1 cellular context compared by ENCODE assay signal in the genomic region with DNA sequence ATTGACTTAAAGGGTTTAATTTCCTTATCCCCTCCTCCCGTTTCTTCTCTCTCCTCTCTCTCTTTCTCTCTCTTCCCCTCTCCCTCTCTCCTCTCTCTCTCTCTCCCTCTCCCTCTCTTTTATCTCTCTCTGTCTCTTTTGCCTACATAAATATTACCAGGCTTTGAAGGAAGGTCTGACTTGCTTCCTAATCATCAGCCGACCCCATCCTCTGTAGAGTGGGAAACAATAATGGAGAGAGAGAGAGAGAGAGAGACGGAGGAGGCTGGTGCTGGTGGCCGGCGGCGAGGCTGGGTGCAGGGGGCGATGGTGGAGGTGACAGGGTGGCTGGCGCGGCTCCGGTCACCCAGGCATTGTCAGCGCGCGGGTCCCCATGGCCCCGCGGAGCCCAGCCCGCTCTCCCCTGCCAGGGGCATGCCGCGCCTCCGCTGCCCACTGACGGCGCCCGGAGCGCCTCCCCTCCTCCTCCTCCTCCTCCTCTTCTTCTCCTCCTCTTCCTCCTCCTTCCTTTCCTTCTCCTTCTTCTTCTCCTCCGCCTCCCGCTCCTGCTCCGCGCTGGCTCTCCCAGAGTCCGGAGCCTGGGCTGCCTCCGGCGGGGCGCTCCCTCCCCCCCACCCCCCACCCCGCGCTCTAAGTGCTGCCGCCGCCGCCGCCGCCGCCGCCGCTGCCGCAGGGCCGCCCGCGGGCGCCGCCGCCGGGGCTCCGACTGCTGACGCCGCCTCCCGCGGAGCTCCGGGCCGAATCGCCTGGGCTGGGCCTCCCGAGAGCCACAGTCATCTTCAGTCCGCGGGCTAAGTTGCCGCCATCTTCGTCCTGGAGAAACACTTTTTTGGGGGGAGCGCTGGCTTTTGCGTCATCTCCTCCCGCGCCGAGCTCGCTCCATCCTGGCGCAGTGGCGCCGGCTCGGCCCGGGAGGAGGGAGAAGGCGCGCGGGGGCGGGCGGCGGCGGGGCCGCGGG.
TF ChIP-seq lines count a peak whose summit lies in the region.

No MANE protein-coding gene starts in this region.

TF ChIP-seq in HEK293, 187 proteins besides CTCF, POLR2A, EP300 and RAD21 (continued from another document):
- 0 out of 2 replicates have a peak, but pooled peaks have one; percentile 32 for TF ChIP-seq ZNF398 (tag by site-specific recombination; IDR thresholded peaks at IDR 0.05)
- TF ChIP-seq SETDB1 (IDR thresholded peaks at IDR 0.05; ENCODE audit: insufficient read length, low read length) = no peak
- TF ChIP-seq ZNF426 (tag by site-specific recombination; IDR thresholded peaks at IDR 0.05) = no peak
- TF ChIP-seq ZNF335 (tag by site-specific recombination; conservative IDR thresholded peaks at IDR 0.05) = peak; percentile 51
- TF ChIP-seq ZNF175 (tag by site-specific recombination; IDR thresholded peaks at IDR 0.05) = no peak
- TF ChIP-seq ZNF184 (tag by site-specific recombination; IDR thresholded peaks at IDR 0.05) = no peak
- no peak for TF ChIP-seq ZNF560 (tag by site-specific recombination; IDR thresholded peaks at IDR 0.05; ENCODE audit: borderline replicate concordance)
- TF ChIP-seq ZNF501 (tag by site-specific recombination; IDR thresholded peaks at IDR 0.05) = no peak
- TF ChIP-seq, protein P1, sequence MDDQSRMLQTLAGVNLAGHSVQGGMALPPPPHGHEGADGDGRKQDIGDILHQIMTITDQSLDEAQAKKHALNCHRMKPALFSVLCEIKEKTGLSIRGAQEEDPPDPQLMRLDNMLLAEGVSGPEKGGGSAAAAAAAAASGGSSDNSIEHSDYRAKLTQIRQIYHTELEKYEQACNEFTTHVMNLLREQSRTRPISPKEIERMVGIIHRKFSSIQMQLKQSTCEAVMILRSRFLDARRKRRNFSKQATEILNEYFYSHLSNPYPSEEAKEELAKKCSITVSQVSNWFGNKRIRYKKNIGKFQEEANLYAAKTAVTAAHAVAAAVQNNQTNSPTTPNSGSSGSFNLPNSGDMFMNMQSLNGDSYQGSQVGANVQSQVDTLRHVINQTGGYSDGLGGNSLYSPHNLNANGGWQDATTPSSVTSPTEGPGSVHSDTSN (CRISPR knock-in tag; IDR thresholded peaks at IDR 0.05) = no peak
- TF ChIP-seq ZNF366 (tag by site-specific recombination; conservative IDR thresholded peaks at IDR 0.05) = peak; percentile 61
- TF ChIP-seq ZNF266 (tag by site-specific recombination; IDR thresholded peaks at IDR 0.05; ENCODE audit: low read depth) = no peak
- no peak for TF ChIP-seq ZNF548 (tag by site-specific recombination; IDR thresholded peaks at IDR 0.05)
- TF ChIP-seq ZNF513 (tag by site-specific recombination; IDR thresholded peaks at IDR 0.05) = peak; percentile 52; the same call in 1 of the 2 replicates
- TF ChIP-seq, protein P2, sequence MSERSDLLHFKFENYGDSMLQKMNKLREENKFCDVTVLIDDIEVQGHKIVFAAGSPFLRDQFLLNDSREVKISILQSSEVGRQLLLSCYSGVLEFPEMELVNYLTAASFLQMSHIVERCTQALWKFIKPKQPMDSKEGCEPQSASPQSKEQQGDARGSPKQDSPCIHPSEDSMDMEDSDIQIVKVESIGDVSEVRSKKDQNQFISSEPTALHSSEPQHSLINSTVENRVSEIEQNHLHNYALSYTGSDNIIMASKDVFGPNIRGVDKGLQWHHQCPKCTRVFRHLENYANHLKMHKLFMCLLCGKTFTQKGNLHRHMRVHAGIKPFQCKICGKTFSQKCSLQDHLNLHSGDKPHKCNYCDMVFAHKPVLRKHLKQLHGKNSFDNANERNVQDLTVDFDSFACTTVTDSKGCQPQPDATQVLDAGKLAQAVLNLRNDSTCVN (tag by site-specific recombination; optimal IDR thresholded peaks at IDR 0.05) = peak; percentile 48
- no peak for TF ChIP-seq ZNF37A (tag by site-specific recombination; IDR thresholded peaks at IDR 0.05)
- no peak for TF ChIP-seq TSHZ1 (tag by site-specific recombination; IDR thresholded peaks at IDR 0.05; ENCODE audit: borderline replicate concordance)
- TF ChIP-seq ZNF660 (tag by site-specific recombination; IDR thresholded peaks at IDR 0.05) = no peak
- TF ChIP-seq ZNF555 (tag by site-specific recombination; conservative IDR thresholded peaks at IDR 0.05) = no peak
- TF ChIP-seq ZNF596 (tag by site-specific recombination; IDR thresholded peaks at IDR 0.05) = peak; percentile 67; the same call in 1 of the 2 replicates
- TF ChIP-seq, protein P3, sequence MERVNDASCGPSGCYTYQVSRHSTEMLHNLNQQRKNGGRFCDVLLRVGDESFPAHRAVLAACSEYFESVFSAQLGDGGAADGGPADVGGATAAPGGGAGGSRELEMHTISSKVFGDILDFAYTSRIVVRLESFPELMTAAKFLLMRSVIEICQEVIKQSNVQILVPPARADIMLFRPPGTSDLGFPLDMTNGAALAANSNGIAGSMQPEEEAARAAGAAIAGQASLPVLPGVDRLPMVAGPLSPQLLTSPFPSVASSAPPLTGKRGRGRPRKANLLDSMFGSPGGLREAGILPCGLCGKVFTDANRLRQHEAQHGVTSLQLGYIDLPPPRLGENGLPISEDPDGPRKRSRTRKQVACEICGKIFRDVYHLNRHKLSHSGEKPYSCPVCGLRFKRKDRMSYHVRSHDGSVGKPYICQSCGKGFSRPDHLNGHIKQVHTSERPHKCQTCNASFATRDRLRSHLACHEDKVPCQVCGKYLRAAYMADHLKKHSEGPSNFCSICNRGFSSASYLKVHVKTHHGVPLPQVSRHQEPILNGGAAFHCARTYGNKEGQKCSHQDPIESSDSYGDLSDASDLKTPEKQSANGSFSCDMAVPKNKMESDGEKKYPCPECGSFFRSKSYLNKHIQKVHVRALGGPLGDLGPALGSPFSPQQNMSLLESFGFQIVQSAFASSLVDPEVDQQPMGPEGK (tag by site-specific recombination; IDR thresholded peaks at IDR 0.05) = no peak
- TF ChIP-seq ZBTB17 (tag by site-specific recombination; IDR thresholded peaks at IDR 0.05) = 0 out of 2 replicates have a peak, but pooled peaks have one; percentile 14
- no peak for TF ChIP-seq ZNF549 (tag by site-specific recombination; IDR thresholded peaks at IDR 0.05)
- no peak; the same call in 1 of the 2 replicates for TF ChIP-seq GLIS2 (tag by site-specific recombination; IDR thresholded peaks at IDR 0.05)
- TF ChIP-seq SP3 (tag by site-specific recombination; IDR thresholded peaks at IDR 0.05) = peak; percentile 51
- TF ChIP-seq BCL11A (tag by site-specific recombination; IDR thresholded peaks at IDR 0.05; ENCODE audit: low read depth) = no peak
TF ChIP-seq in HEK293: peak in this region for 10.
